2 cellular contexts compared by ENCODE assay signal in genomic region chr21:45473496-45474322, GRCh38.
TF ChIP-seq lines count a peak whose summit lies in the region.

No MANE protein-coding gene starts in this region.

TF ChIP-seq in IMR-90, 13 proteins besides CTCF, POLR2A, EP300 and RAD21:
- TF ChIP-seq BHLHE40 (IDR thresholded peaks at IDR 0.05; ENCODE audit: low read depth, low read length) (no peak), RFX5 (IDR thresholded peaks at IDR 0.05; ENCODE audit: low read depth, low read length) (no peak), CEBPB (IDR thresholded peaks at IDR 0.05; ENCODE audit: low read depth, low read length) (no peak), MAFK (IDR thresholded peaks at IDR 0.05; ENCODE audit: low read depth, low read length) (no peak), MXI1 (IDR thresholded peaks at IDR 0.05; ENCODE audit: borderline replicate concordance, low read depth, low read length) (no peak), USF2 (IDR thresholded peaks at IDR 0.05; ENCODE audit: low read depth, low read length) (no peak), CHD1 (IDR thresholded peaks at IDR 0.05; ENCODE audit: low read depth, low read length) (no peak), MAZ (IDR thresholded peaks at IDR 0.05; ENCODE audit: borderline replicate concordance, low read depth, low read length) (no peak), SMC3 (IDR thresholded peaks at IDR 0.05; ENCODE audit: low read depth, low read length) (no peak), RCOR1 (IDR thresholded peaks at IDR 0.05; ENCODE audit: insufficient replicate concordance, low read length) (no peak), FOS (IDR thresholded peaks at IDR 0.05; ENCODE audit: low read depth, low read length) (no peak), NFE2L2 (IDR thresholded peaks at IDR 0.05; ENCODE audit: low read depth, low read length) (no peak)
- TF ChIP-seq, protein P1, sequence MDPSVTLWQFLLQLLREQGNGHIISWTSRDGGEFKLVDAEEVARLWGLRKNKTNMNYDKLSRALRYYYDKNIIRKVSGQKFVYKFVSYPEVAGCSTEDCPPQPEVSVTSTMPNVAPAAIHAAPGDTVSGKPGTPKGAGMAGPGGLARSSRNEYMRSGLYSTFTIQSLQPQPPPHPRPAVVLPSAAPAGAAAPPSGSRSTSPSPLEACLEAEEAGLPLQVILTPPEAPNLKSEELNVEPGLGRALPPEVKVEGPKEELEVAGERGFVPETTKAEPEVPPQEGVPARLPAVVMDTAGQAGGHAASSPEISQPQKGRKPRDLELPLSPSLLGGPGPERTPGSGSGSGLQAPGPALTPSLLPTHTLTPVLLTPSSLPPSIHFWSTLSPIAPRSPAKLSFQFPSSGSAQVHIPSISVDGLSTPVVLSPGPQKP (IDR thresholded peaks at IDR 0.05; ENCODE audit: borderline replicate concordance, low read depth, low read length), result no peak

TF ChIP-seq in H1, 55 proteins besides CTCF, POLR2A, EP300 and RAD21:
- TF ChIP-seq CHD2 (IDR thresholded peaks at IDR 0.05; ENCODE audit: low read length), result no peak
- no peak for TF ChIP-seq MAFK (IDR thresholded peaks at IDR 0.05; ENCODE audit: low read depth, low read length)
TF ChIP-seq in H1: peak in this region for 0.
